ENCODE assay signal across 8 cellular contexts in the genomic region with DNA sequence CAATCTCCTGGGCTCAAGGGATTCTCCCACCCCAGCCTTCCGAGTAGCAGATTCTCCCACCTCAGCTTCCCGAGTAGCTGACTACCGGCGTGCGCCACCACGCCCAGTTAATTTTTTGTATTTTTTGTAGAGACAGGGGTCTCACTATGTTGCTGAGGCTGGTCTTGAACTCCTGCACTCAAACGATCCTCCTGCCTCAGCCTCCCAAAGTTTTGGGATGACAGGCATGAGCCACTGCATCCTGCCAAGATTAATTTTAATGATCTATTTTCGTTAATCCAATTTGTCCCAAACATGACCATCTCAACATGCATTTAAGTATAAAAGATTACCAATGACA. TPM values are rescaled to one million over a fixed set of nuclear protein-coding genes. Genes with fewer than 3 reads are reported as not detected.
A peak's percentile ranks its signal among the peaks of the same experiment; 100 is the strongest.
DNase-seq lines count a peak whose midpoint lies in the region; ATAC-seq and TF ChIP-seq lines count a peak whose summit lies in the region.

No MANE protein-coding gene starts in this region.

- H3K27ac ChIP-seq in right atrium auricular region (peak overlapping the region; percentile 98 to 100), mammary epithelial cell (ENCODE audit: insufficient read depth, low read depth, low read length) (peak overlapping the region; percentile 92), mucosa of rectum (ENCODE audit: low read depth in 2 of 2, low read length in 2 of 2) (peak overlapping the region; percentile 88 to 99), aorta (ENCODE audit: low read depth in 1 of 2, low read length in 2 of 2) (peak overlapping the region in 1 of 2 donors; percentile 90)

- no peak for ATAC-seq in aorta (ENCODE audit: low FRiP score)
- no peak for ATAC-seq in GM18498 (IDR thresholded peaks at IDR 0.05; ENCODE audit: unreplicated experiment)

- peaks cover 91% of the 10 kb centered on the region for H3K79me2 ChIP-seq in mammary epithelial cell (ENCODE audit: insufficient read depth, low read length)

- CTCF ChIA-PET in mammary epithelial cell (lab: Charles Lee; ENCODE audit: low non-redundant PET): no interaction called here

- peak overlapping the region; percentile 82 to 89 for H3K4me3 ChIP-seq in right atrium auricular region
- peak overlapping the region; percentile 65 to 98 (median 78) for H3K4me3 ChIP-seq in mammary epithelial cell (replicated peaks in 1 of 3; ENCODE audit: insufficient read depth in 1 of 3, low read depth in 2 of 3, low read length in 3 of 3)
- H3K4me3 ChIP-seq in mucosa of rectum (ENCODE audit: low read length in 2 of 2): peak overlapping the region; percentile 78 to 93
- peak overlapping the region; percentile 94 to 98 for H3K4me3 ChIP-seq in aorta (ENCODE audit: low read length in 2 of 2)

- no peak for DNase-seq in right atrium auricular region (ENCODE audit: low spot score)
- DNase-seq in cardiac septum (ENCODE audit: low spot score): no peak
- DNase-seq in mammary epithelial cell: no peak
- DNase-seq in aorta: no peak
- no peak for DNase-seq in NCI-H2107 (lab: John Stamatoyannopoulos, UW)
- DNase-seq in NCI-H2107 treated with DMSO at 0.1 percent for 48 hours (lab: John Stamatoyannopoulos, UW; ENCODE audit: unreplicated experiment): no peak

- no peaks in the 10 kb centered on the region for H4K20me1 ChIP-seq in mammary epithelial cell (ENCODE audit: insufficient read depth, low read length)

- peak overlapping the region; percentile 80 for H3K4me2 ChIP-seq in mammary epithelial cell (ENCODE audit: insufficient read depth, low read depth, low read length)

- H3K4me1 ChIP-seq in right atrium auricular region (peaks cover 0 to 75% of the 10 kb centered on the region in 2 donors), mammary epithelial cell (ENCODE audit: insufficient read depth, low read length) (peaks cover 41% of the 10 kb centered on the region), mucosa of rectum (ENCODE audit: control insufficient read depth in 2 of 2, insufficient read depth in 2 of 2, low read length in 2 of 2) (peaks cover 38 to 48% of the 10 kb centered on the region in 2 donors), aorta (ENCODE audit: control insufficient read depth in 1 of 2, insufficient read depth in 2 of 2, low read length in 2 of 2) (no peaks in the 10 kb centered on the region)

- BruUV-seq in mammary epithelial cell (replicated peaks; lab: Mats Ljungman, UMichigan): TSS peak; percentile 32

- peak overlapping the region; percentile 47 for H2AFZ ChIP-seq in mammary epithelial cell (ENCODE audit: low read depth, low read length)

- dilution Hi-C loops in mammary epithelial cell (cut with HindIII; ENCODE audit: low sequenced_read_pairs): no loop called here

- TF ChIP-seq CTCF in right atrium auricular region (IDR thresholded peaks at IDR 0.05) (no peak), mammary epithelial cell (conservative IDR thresholded peaks at IDR 0.05 in 1 of 2, IDR thresholded peaks at IDR 0.05 in 1 of 2; ENCODE audit: extremely low read depth in 1 of 2, insufficient read depth in 1 of 2, low read depth in 1 of 2, low read length in 2 of 2) (no peak)

- WGBS in mammary epithelial cell (ENCODE audit: low coverage, missing lambda C conversion rate): 28% methylated on average over 3 of the region's 8 CpGs
- WGBS in aorta, 2 donors: 57 to 60% methylated on average over 8 of the region's 8 CpGs

- intact Hi-C loops in cardiac septum (cut with DNase I) (loop anchor here (2.0 kb wide), 1 partner anchor 53 kb away; a partner anchor contains a TSS), mammary epithelial cell (cut with micrococcal nuclease) (loop anchor here (2.0 kb wide), 1 partner anchor 53 kb away; a partner anchor contains a TSS), aorta (cut with DNase I) (loop anchor here in 1 of 2 donors (2.0 kb wide), 1 partner anchor 53 kb away; a partner anchor contains a TSS)

- H3K27me3 ChIP-seq in right atrium auricular region (no peaks in the 10 kb centered on the region), mammary epithelial cell (ENCODE audit: insufficient read depth, low read length) (no peaks in the 10 kb centered on the region), mucosa of rectum (ENCODE audit: control insufficient read depth in 2 of 2, insufficient read depth in 2 of 2, low read length in 2 of 2) (no peaks in the 10 kb centered on the region), aorta (ENCODE audit: control insufficient read depth in 1 of 2, insufficient read depth in 2 of 2, low read length in 1 of 2) (no peaks in the 10 kb centered on the region)

- H3K9me3 ChIP-seq in right atrium auricular region (no peaks in the 10 kb centered on the region), mammary epithelial cell (replicated peaks; ENCODE audit: insufficient read depth, low read length) (no peaks in the 10 kb centered on the region), mucosa of rectum (ENCODE audit: control insufficient read depth in 2 of 2, low read length in 2 of 2) (no peaks in the 10 kb centered on the region), aorta (ENCODE audit: control insufficient read depth, low read length) (no peaks in the 10 kb centered on the region)

- in situ Hi-C loops in mammary epithelial cell (cut with MboI; ENCODE audit: low sequenced_read_pairs in 2 of 2): no loop called here

- H3K9ac ChIP-seq in mammary epithelial cell (ENCODE audit: insufficient read depth, low read length): peak overlapping the region; percentile 91
- H3K9ac ChIP-seq in mucosa of rectum (ENCODE audit: low read depth in 1 of 2, low read length in 2 of 2): peak overlapping the region; percentile 92 to 98

- H3K36me3 ChIP-seq in right atrium auricular region: no peaks in the 10 kb centered on the region
- H3K36me3 ChIP-seq in mammary epithelial cell (ENCODE audit: insufficient read depth, low read length): peaks cover 8% of the 10 kb centered on the region
- H3K36me3 ChIP-seq in mucosa of rectum (ENCODE audit: control insufficient read depth in 2 of 2, insufficient read depth in 2 of 2, low read length in 2 of 2): peaks cover 0 to 3% of the 10 kb centered on the region in 2 donors
- no peaks in the 10 kb centered on the region for H3K36me3 ChIP-seq in aorta (ENCODE audit: control insufficient read depth in 1 of 2, insufficient read depth in 2 of 2, low read length in 1 of 2)

RNA-seq across cellular contexts. Expression of a gene that starts 1.2 kb away (rescaled TPM):
- total RNA-seq in right atrium auricular region (10 to 100 TPM; 29.0 to 32.1 TPM), cardiac septum (33.4 TPM), mammary epithelial cell (10 to 100 TPM; 42.5 to 64.1 TPM), aorta (10 to 100 TPM; 69.7 to 86.2 TPM)
- polyA plus RNA-seq in mammary epithelial cell (29.0 TPM), aorta (10 to 100 TPM; 45.4 to 46.7 TPM)
- polyA minus RNA-seq in mammary epithelial cell: 25.5 TPM

RNA-seq across cellular contexts. Expression of a gene that starts 53.2 kb away (rescaled TPM):
- 10 to 100 TPM; 29.5 to 38.1 TPM for total RNA-seq in right atrium auricular region
- total RNA-seq in cardiac septum: 27.0 TPM
- 10 to 100 TPM; 26.0 to 30.7 TPM for total RNA-seq in mammary epithelial cell
- polyA plus RNA-seq in mammary epithelial cell: 46.6 TPM
- polyA minus RNA-seq in mammary epithelial cell: 34.0 TPM
- total RNA-seq in aorta: 10 to 100 TPM; 39.7 to 43.6 TPM
- polyA plus RNA-seq in aorta: 10 to 100 TPM; 19.9 to 42.5 TPM

RNA-seq across cellular contexts. Expression of a gene that starts 55.5 kb away (rescaled TPM):
- 100 to 1,000 TPM in 1 of 2 donors, 10 to 100 TPM in 1; 75.3 to 123 TPM for total RNA-seq in right atrium auricular region
- total RNA-seq in cardiac septum: 77.9 TPM
- total RNA-seq in mammary epithelial cell: 100 to 1,000 TPM; 127 to 209 TPM
- polyA plus RNA-seq in mammary epithelial cell: 114 TPM
- 27.8 TPM for polyA minus RNA-seq in mammary epithelial cell
- total RNA-seq in aorta: 10 to 100 TPM; 83.1 to 95.5 TPM
- 10 to 100 TPM; 72.3 to 80.9 TPM for polyA plus RNA-seq in aorta
